In the genomic region with DNA sequence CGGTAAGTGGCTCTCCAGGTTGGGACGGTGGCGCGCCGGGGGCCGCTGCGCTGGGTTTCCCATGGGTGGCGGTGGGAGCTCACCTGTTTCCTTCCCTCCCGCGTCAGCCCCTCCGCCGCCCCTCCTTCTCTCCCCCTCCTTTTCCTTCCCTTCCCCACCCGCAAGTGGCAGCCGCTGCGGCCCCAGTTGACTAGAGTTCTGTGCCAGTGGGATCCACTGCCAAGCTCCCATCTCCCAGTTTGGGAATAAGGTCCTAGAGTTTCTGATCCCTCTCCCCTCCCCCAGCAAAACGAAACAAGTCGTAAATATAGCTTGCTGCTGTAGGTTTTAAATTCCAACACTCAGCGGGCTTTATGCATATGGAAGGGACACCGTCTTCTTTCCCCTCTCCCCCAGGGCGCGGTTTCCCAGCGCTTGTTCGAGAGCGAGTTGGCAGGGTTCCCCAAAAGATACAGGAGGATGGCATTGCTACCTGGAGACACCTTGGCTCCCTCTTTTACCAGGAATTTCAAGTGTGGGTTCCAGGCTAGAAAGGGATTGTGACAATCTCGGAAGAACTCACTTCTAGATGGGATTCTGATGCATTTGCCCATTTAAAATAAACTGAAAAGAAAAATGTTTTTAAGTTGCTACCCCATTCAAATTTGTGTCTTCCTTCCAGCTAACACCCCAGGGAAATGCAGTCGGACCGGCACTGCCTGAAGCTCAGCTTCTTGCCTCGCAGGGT, we compare ENCODE assay signal across 7 cellular contexts. TPM values are rescaled to one million over a fixed set of nuclear protein-coding genes. Genes with fewer than 3 reads are reported as not detected.
DNase-seq lines count a peak whose midpoint lies in the region; ATAC-seq, FAIRE-seq and TF ChIP-seq lines count a peak whose summit lies in the region.

No MANE protein-coding gene starts in this region.

- H3K27ac ChIP-seq in astrocyte (ENCODE audit: low read depth, low read length) (no peak overlapping the region), small intestine (ENCODE audit: low read depth in 1 of 2, low read length in 1 of 2) (no peak overlapping the region)

- DNase-seq in HAP-1 (ENCODE audit: low spot score in 2 of 2) (peak; percentile 22 to 31), astrocyte (ENCODE audit: low read depth) (no peak), small intestine (peak; percentile 15), AML-193 (lab: John Stamatoyannopoulos, UW) (no peak), RCC 7860 (ENCODE audit: low spot score) (no peak)

- H3K27me3 Mint-ChIP-seq in astrocyte (ENCODE audit: low read depth, unreplicated experiment), result peaks cover 53% of the 10 kb centered on the region
- peaks cover 51% of the 10 kb centered on the region for H3K27me3 Mint-ChIP-seq in stimulated activated memory B cell treated with anti-CD40 and anti-IgM and Interleukin-4, amounts not matched to agents 10 μg/mL and 1 μg/mL and 100 μg/mL, for 72 hours

- TF ChIP-seq CTCF in astrocyte (IDR thresholded peaks at IDR 0.05; ENCODE audit: insufficient read depth, low read depth, low read length), result no peak

- H3K36me3 ChIP-seq in HAP-1 (replicated peaks) (no peaks in the 10 kb centered on the region), astrocyte (ENCODE audit: insufficient read depth, low read length) (no peaks in the 10 kb centered on the region), small intestine (ENCODE audit: control insufficient read depth in 2 of 2, insufficient read depth in 2 of 2, low read length in 2 of 2) (no peaks in the 10 kb centered on the region)

- peaks cover 4% of the 10 kb centered on the region for H3K4me1 Mint-ChIP-seq in astrocyte (ENCODE audit: low read depth, unreplicated experiment)
- H3K4me1 Mint-ChIP-seq in stimulated activated memory B cell treated with anti-CD40 and anti-IgM and Interleukin-4, amounts not matched to agents 10 μg/mL and 1 μg/mL and 100 μg/mL, for 72 hours, result peaks cover 10% of the 10 kb centered on the region

- H3K4me3 ChIP-seq in HAP-1 (peak overlapping the region; percentile 37), astrocyte (ENCODE audit: insufficient read depth, low read depth, low read length) (peak overlapping the region; percentile 64), iPS-18c (ENCODE audit: insufficient read depth, low read depth, low read length) (peak overlapping the region; percentile 62; the same call in 1 of the 2 replicates), small intestine (ENCODE audit: low read depth in 1 of 2, low read length in 2 of 2) (peak overlapping the region in 1 of 2 donors; percentile 63)

- H4K20me1 ChIP-seq in astrocyte (ENCODE audit: insufficient read depth, low read length), result no peaks in the 10 kb centered on the region

- no peak overlapping the region for H3K27ac Mint-ChIP-seq in astrocyte (ENCODE audit: unreplicated experiment)
- H3K27ac Mint-ChIP-seq in stimulated activated memory B cell treated with anti-CD40 and anti-IgM and Interleukin-4, amounts not matched to agents 10 μg/mL and 1 μg/mL and 100 μg/mL, for 72 hours, result no peak overlapping the region

- H3K9me3 ChIP-seq in HAP-1 (no peaks in the 10 kb centered on the region), astrocyte (ENCODE audit: insufficient read depth, low read depth, low read length) (no peaks in the 10 kb centered on the region), iPS-18c (ENCODE audit: control insufficient read depth, insufficient read depth, low read length) (no peaks in the 10 kb centered on the region), small intestine (ENCODE audit: control insufficient read depth, low read depth) (no peaks in the 10 kb centered on the region)

- peaks cover 33% of the 10 kb centered on the region for H3K27me3 ChIP-seq in HAP-1 (ENCODE audit: low read depth)
- H3K27me3 ChIP-seq in astrocyte (ENCODE audit: insufficient read depth, low read length), result peaks cover 27% of the 10 kb centered on the region
- peaks cover 0 to 4% of the 10 kb centered on the region in 2 donors for H3K27me3 ChIP-seq in small intestine (ENCODE audit: control insufficient read depth in 2 of 2, insufficient read depth in 2 of 2, low read length in 2 of 2)

- ATAC-seq in stimulated activated memory B cell treated with anti-CD40 and anti-IgM and Interleukin-4, amounts not matched to agents 10 μg/mL and 1 μg/mL and 100 μg/mL, for 72 hours, result no peak

- peak overlapping the region; percentile 84 for H3K4me3 Mint-ChIP-seq in astrocyte (ENCODE audit: unreplicated experiment)
- H3K4me3 Mint-ChIP-seq in stimulated activated memory B cell treated with anti-CD40 and anti-IgM and Interleukin-4, amounts not matched to agents 10 μg/mL and 1 μg/mL and 100 μg/mL, for 72 hours, result no peak overlapping the region

- no peak for FAIRE-seq in astrocyte (lab: Jason Lieb, UNC)
- FAIRE-seq in small intestine (lab: Jason Lieb, UNC), result no peak
- no peak for FAIRE-seq in RCC 7860 (lab: Jason Lieb, UNC)

- peaks cover 2% of the 10 kb centered on the region for H3K4me1 ChIP-seq in HAP-1
- H3K4me1 ChIP-seq in astrocyte (ENCODE audit: insufficient read depth, low read length), result peaks cover 24% of the 10 kb centered on the region
- H3K4me1 ChIP-seq in small intestine (ENCODE audit: control insufficient read depth in 2 of 2, insufficient read depth in 1 of 2, low read depth in 1 of 2, low read length in 1 of 2), result no peaks in the 10 kb centered on the region

- H2AFZ ChIP-seq in astrocyte (ENCODE audit: low read depth, low read length), result peak overlapping the region; percentile 78

- no peaks in the 10 kb centered on the region for H3K79me2 ChIP-seq in astrocyte (ENCODE audit: insufficient read depth, low read length)

- in situ Hi-C loops in HAP-1 (cut with MboI; ENCODE audit: low sequenced_read_pairs), result no loop called here

- no peaks in the 10 kb centered on the region for H3K36me3 Mint-ChIP-seq in astrocyte (ENCODE audit: low read depth, unreplicated experiment)
- H3K36me3 Mint-ChIP-seq in stimulated activated memory B cell treated with anti-CD40 and anti-IgM and Interleukin-4, amounts not matched to agents 10 μg/mL and 1 μg/mL and 100 μg/mL, for 72 hours, result no peaks in the 10 kb centered on the region

- peak overlapping the region; percentile 52 for H3K9ac ChIP-seq in astrocyte (ENCODE audit: low read length)

- H3K4me2 ChIP-seq in astrocyte (ENCODE audit: low read length), result peak overlapping the region; percentile 97

- 0 to 2% (median 1%) methylated on average over 17 to 28 of the region's 28 CpGs for WGBS in small intestine, 3 donors

- no peaks in the 10 kb centered on the region for H3K9me3 Mint-ChIP-seq in astrocyte (ENCODE audit: unreplicated experiment)
- H3K9me3 Mint-ChIP-seq in stimulated activated memory B cell treated with anti-CD40 and anti-IgM and Interleukin-4, amounts not matched to agents 10 μg/mL and 1 μg/mL and 100 μg/mL, for 72 hours, result no peaks in the 10 kb centered on the region

RNA-seq across cellular contexts. Expression of a gene that starts 1.2 kb away (rescaled TPM):
- total RNA-seq in astrocyte, result 1.9 and 2.7 TPM in 2 replicates
- 1 to 10 TPM; 1.6 to 3.2 (median 2.2) TPM for polyA plus RNA-seq in small intestine

Comparison
In these comparisons a context has a peak if more than half of its experiments do, and no peak if none do; other contexts are left out.
1. DNase-seq: peak in HAP-1 (2 of 2) and small intestine (single experiment); none in astrocyte (single experiment), AML-193 (0 of 2) and RCC 7860 (single experiment).